ENCODE assay signal across 25 cellular contexts in the genomic region with DNA sequence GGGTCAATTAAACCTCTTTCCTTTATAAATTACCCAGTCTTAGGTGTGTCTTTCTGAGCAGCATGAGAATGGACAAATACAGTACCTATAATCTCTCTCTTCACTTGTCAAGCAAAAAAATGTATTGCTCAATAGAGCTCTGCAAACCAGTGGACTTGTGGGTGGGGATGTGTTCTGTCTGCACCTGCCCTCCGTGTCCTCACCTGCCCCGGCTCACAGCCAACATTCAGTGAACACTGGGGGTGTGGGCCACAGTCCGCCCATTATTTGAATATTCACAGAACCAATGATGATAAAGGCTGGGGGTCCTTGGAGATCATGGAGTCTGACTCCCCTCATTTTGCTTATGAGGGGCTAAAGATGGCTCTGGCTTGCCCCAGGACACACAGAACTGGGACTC. TPM values are rescaled to one million over a fixed set of nuclear protein-coding genes. Genes with fewer than 3 reads are reported as not detected.
"Had no signal": no experiment of that assay in that cellular context is flagged by ENCODE, and none has a peak within 500 bp of the region (broad histone marks: within the 10 kb centered on the region; RNA-seq: fewer than 3 reads in every experiment).

No MANE protein-coding gene starts in this region.

- DNase-seq: dermis blood vessel endothelial cell; effector memory CD8-positive, alpha-beta T cell; foreskin fibroblast; gastrocnemius medialis; heart left ventricle; kidney; natural killer cell; occipital lobe; ovary; psoas muscle; right cardiac atrium; sigmoid colon; stimulated activated CD4-positive, alpha-beta T cell treated with anti-CD3 and anti-CD28 coated beads, Interleukin-2, amount 100 ng/mL, for 24 hours; stimulated activated CD4-positive, alpha-beta T cell treated with anti-CD3 and anti-CD28 coated beads, Interleukin-4, amount 100 ng/mL, for 24 hours; stimulated activated naive CD4-positive, alpha-beta T cell treated with Interleukin-2 at 50 U/mL for 16 hours; substantia nigra; testis; tibial artery had no signal

- H3K4me3 Mint-ChIP-seq: effector memory CD8-positive, alpha-beta T cell; memory B cell; natural killer cell; stimulated activated effector memory CD8-positive, alpha-beta T cell treated with anti-CD3 and anti-CD28 coated beads, Interleukin-12 subunit alpha, Interleukin-12 subunit beta, amount 100 ng/mL, for 72 hours; type B pancreatic cell had no signal

- H3K27me3 ChIP-seq: ovary, testis had no signal

- H3K4me1 Mint-ChIP-seq: memory B cell; stimulated activated effector memory CD8-positive, alpha-beta T cell treated with anti-CD3 and anti-CD28 coated beads, Interleukin-12 subunit alpha, Interleukin-12 subunit beta, amount 100 ng/mL, for 72 hours had no signal

- ATAC-seq: effector memory CD8-positive, alpha-beta T cell; gastrocnemius medialis; heart left ventricle; left lobe of liver; natural killer cell; psoas muscle; right cardiac atrium; stimulated activated effector memory CD8-positive, alpha-beta T cell treated with anti-CD3 and anti-CD28 coated beads, Interleukin-12 subunit alpha, Interleukin-12 subunit beta, amount 100 ng/mL, for 72 hours had no signal

- H3K27ac Mint-ChIP-seq: effector memory CD8-positive, alpha-beta T cell; memory B cell; natural killer cell; stimulated activated effector memory CD8-positive, alpha-beta T cell treated with anti-CD3 and anti-CD28 coated beads, Interleukin-12 subunit alpha, Interleukin-12 subunit beta, amount 100 ng/mL, for 72 hours; type B pancreatic cell had no signal

- H2AFZ ChIP-seq: hepatocyte had no signal

- H3K27ac ChIP-seq: coronary artery, gastrocnemius medialis, heart left ventricle, hepatocyte, ovary, psoas muscle, sigmoid colon, testis, tibial artery had no signal

- H3K36me3 Mint-ChIP-seq: memory B cell; natural killer cell; stimulated activated effector memory CD8-positive, alpha-beta T cell treated with anti-CD3 and anti-CD28 coated beads, Interleukin-12 subunit alpha, Interleukin-12 subunit beta, amount 100 ng/mL, for 72 hours; type B pancreatic cell had no signal

- H3K36me3 ChIP-seq: gastrocnemius medialis, heart left ventricle, ovary, sigmoid colon, tibial artery had no signal

- H3K9me3 Mint-ChIP-seq: natural killer cell; stimulated activated effector memory CD8-positive, alpha-beta T cell treated with anti-CD3 and anti-CD28 coated beads, Interleukin-12 subunit alpha, Interleukin-12 subunit beta, amount 100 ng/mL, for 72 hours; type B pancreatic cell had no signal

- H3K9me3 ChIP-seq: gastrocnemius medialis, heart left ventricle, ovary, psoas muscle, sigmoid colon, testis, tibial artery had no signal

- H3K79me2 ChIP-seq: hepatocyte had no signal

- H3K4me1 ChIP-seq: gastrocnemius medialis, heart left ventricle, psoas muscle, sigmoid colon, testis, tibial artery had no signal

- H3K4me2 ChIP-seq: hepatocyte had no signal

- H3K4me3 ChIP-seq: coronary artery, gastrocnemius medialis, heart left ventricle, hepatocyte, lung, ovary, psoas muscle, sigmoid colon, testis, tibial artery had no signal

RNA-seq across cellular contexts. Expression of a gene that starts 45.3 kb away (rescaled TPM):
- total RNA-seq: dermis blood vessel endothelial cell had no signal
